Comparison of ENCODE assay signal across 8 cellular contexts in genomic region chrX:136953867-136954787, GRCh38.
A peak's percentile ranks its signal among the peaks of the same experiment; 100 is the strongest.
DNase-seq lines count a peak whose midpoint lies in the region; ATAC-seq and TF ChIP-seq lines count a peak whose summit lies in the region.
"Had no signal": no experiment of that assay in that cellular context is flagged by ENCODE, and none has a peak within 500 bp of the region (broad histone marks: within the 10 kb centered on the region; RNA-seq: fewer than 3 reads in every experiment).

No MANE protein-coding gene starts in this region.

- H3K4me1 ChIP-seq in SJCRH30 = no peaks in the 10 kb centered on the region
- no peaks in the 10 kb centered on the region for H3K4me1 ChIP-seq in heart right ventricle
- H3K4me1 ChIP-seq in gastrocnemius medialis = no peaks in the 10 kb centered on the region

- no peaks in the 10 kb centered on the region for H3K27me3 ChIP-seq in SJCRH30
- no peaks in the 10 kb centered on the region for H3K27me3 ChIP-seq in heart right ventricle
- H3K27me3 ChIP-seq in gastrocnemius medialis = no peaks in the 10 kb centered on the region
- H3K27me3 ChIP-seq: neutrophil had no signal

- CTCF ChIA-PET in activated naive CD4-positive, alpha-beta T cell treated with anti-CD3 and anti-CD28 coated beads, Interleukin-2, amount 10 ng/mL, durations not matched to agents 7 days and 5 days (lab: Charles Lee) = interaction anchor here (0.5 to 5.2 kb wide), 3 partner anchors 98 to 239 kb away, joined by 3 to 29 read pairs (median 8); no protein-coding TSS in a partner anchor

- H3K4me3 Mint-ChIP-seq in activated naive CD4-positive, alpha-beta T cell treated with anti-CD3 and anti-CD28 coated beads, Interleukin-2, amount 10 ng/mL, durations not matched to agents 7 days and 5 days = no peak overlapping the region

- H3K4me3 ChIP-seq in SJCRH30 = no peak overlapping the region
- no peak overlapping the region for H3K4me3 ChIP-seq in heart right ventricle
- H3K4me3 ChIP-seq in gastrocnemius medialis = no peak overlapping the region

- TF ChIP-seq POLR2A in gastrocnemius medialis (IDR thresholded peaks at IDR 0.05) = no peak

- ATAC-seq in heart right ventricle (peak in 2 of 8 donors; percentile 55 to 61), gastrocnemius medialis (no peak)

- WGBS in heart right ventricle, 2 donors = 62 to 63% methylated on average over 26 of the region's 26 CpGs

- H3K27ac ChIP-seq in SJCRH30 (no peak overlapping the region), heart right ventricle (no peak overlapping the region), gastrocnemius medialis (no peak overlapping the region)
- H3K27ac ChIP-seq: neutrophil had no signal

- intact Hi-C loops in heart right ventricle (cut with DNase I) = loop anchor here in 9 of 10 donors (2.0 to 10.0 kb wide), 4 partner anchors 99 to 1081 kb away; no protein-coding TSS in a partner anchor
- intact Hi-C loops in gastrocnemius medialis (cut with DNase I; ENCODE audit: low total_unique reads) = loop anchor here (10.0 kb wide), 1 partner anchor 101 kb away; no protein-coding TSS in a partner anchor

- H3K27ac Mint-ChIP-seq in activated naive CD4-positive, alpha-beta T cell treated with anti-CD3 and anti-CD28 coated beads, Interleukin-2, amount 10 ng/mL, durations not matched to agents 7 days and 5 days = no peak overlapping the region

- no peaks in the 10 kb centered on the region for H3K9me3 Mint-ChIP-seq in activated naive CD4-positive, alpha-beta T cell treated with anti-CD3 and anti-CD28 coated beads, Interleukin-2, amount 10 ng/mL, durations not matched to agents 7 days and 5 days

- in situ Hi-C loops in gastrocnemius medialis (cut with MboI; ENCODE audit: low sequenced_read_pairs in 4 of 4) = loop anchor here in 1 of 4 donors (10.0 kb wide), 1 partner anchor 241 kb away; no protein-coding TSS in a partner anchor

- H3K36me3 ChIP-seq in SJCRH30 = no peaks in the 10 kb centered on the region
- H3K36me3 ChIP-seq in heart right ventricle = no peaks in the 10 kb centered on the region
- H3K36me3 ChIP-seq in gastrocnemius medialis = no peaks in the 10 kb centered on the region
- H3K36me3 ChIP-seq: neutrophil had no signal

- no peaks in the 10 kb centered on the region for H3K36me3 Mint-ChIP-seq in activated naive CD4-positive, alpha-beta T cell treated with anti-CD3 and anti-CD28 coated beads, Interleukin-2, amount 10 ng/mL, durations not matched to agents 7 days and 5 days

- TF ChIP-seq CTCF in GM12873 (IDR thresholded peaks at IDR 0.05; ENCODE audit: insufficient read depth, low read depth, low read length, missing control alignments) = peak; percentile 77
- TF ChIP-seq CTCF in heart right ventricle (IDR thresholded peaks at IDR 0.05) = peak in 8 of 9 donors; percentile 39 to 67 (median 53)
- TF ChIP-seq CTCF in gastrocnemius medialis (IDR thresholded peaks at IDR 0.05 in 4 of 5, conservative IDR thresholded peaks at IDR 0.05 in 1 of 5) = peak in 3 of 5 experiments; percentile 26 to 49 (median 28)

- DNase-seq in HCEC 1CT (peak; percentile 58), LoVo (ENCODE audit: low spot score) (peak; percentile 34), SJCRH30 (peak; percentile 70 to 72), heart right ventricle (peak; percentile 22 to 36), gastrocnemius medialis (peak in 1 of 2 donors; percentile 15)
- peak; percentile 73 for DNase-seq in activated naive CD4-positive, alpha-beta T cell treated with anti-CD3 and anti-CD28 coated beads, Interleukin-2, amount 10 ng/mL, durations not matched to agents 7 days and 5 days

- no peaks in the 10 kb centered on the region for H3K4me1 Mint-ChIP-seq in activated naive CD4-positive, alpha-beta T cell treated with anti-CD3 and anti-CD28 coated beads, Interleukin-2, amount 10 ng/mL, durations not matched to agents 7 days and 5 days

- H3K9me3 ChIP-seq in SJCRH30 (replicated peaks) (no peaks in the 10 kb centered on the region), heart right ventricle (no peaks in the 10 kb centered on the region), gastrocnemius medialis (no peaks in the 10 kb centered on the region)
- H3K9me3 ChIP-seq: neutrophil had no signal

- no peaks in the 10 kb centered on the region for H3K27me3 Mint-ChIP-seq in activated naive CD4-positive, alpha-beta T cell treated with anti-CD3 and anti-CD28 coated beads, Interleukin-2, amount 10 ng/mL, durations not matched to agents 7 days and 5 days
